12 cellular contexts compared by ENCODE assay signal in the genomic region with DNA sequence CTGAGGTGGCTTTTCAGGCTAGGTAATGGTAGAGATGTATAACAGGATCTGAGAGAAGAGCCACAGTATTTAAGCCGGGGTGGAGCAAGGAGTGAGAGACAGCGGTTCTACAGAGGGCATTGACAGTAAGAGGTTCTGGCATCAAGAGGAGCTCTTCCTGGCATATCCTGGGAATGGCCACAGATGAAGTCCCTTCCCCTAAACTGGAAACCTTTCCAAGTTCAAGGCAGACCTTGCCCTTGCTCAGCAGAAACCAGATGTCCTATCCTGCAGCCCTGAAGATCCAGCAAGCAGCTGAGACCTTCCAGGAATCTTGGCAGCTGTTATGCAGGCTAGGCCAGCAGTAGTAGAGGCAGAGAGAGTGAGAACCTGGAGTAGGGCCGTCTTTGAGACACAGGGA. TPM values are rescaled to one million over a fixed set of nuclear protein-coding genes. Genes with fewer than 3 reads are reported as not detected.
"Had no signal": no experiment of that assay in that cellular context is flagged by ENCODE, and none has a peak within 500 bp of the region (broad histone marks: within the 10 kb centered on the region; RNA-seq: fewer than 3 reads in every experiment).

No MANE protein-coding gene starts in this region.

- H3K36me3 ChIP-seq: HAP-1 had no signal

- DNase-seq: GM23248, GOT3, H7, H9, HCEC 1CT, HFFc6 had no signal

- ATAC-seq: GM23338, HCT116 had no signal

- H3K27ac ChIP-seq: GM23248 had no signal

- H2AFZ ChIP-seq: GM23248, GM23338 had no signal

- FAIRE-seq: H1, H54 had no signal

- H3K4me3 ChIP-seq: GM23248, GM23338, HAP-1 had no signal

- H3K9ac ChIP-seq: GM23248 had no signal

- H3K4me1 ChIP-seq: HAP-1 had no signal

- H3K9me3 ChIP-seq: HAP-1 had no signal

- H3K4me2 ChIP-seq: GM23338 had no signal

RNA-seq across cellular contexts. Expression of a gene that starts 18.1 kb away (rescaled TPM):
- total RNA-seq: GM23248, GM23338, H1, H9, HFFc6 had no signal
- polyA plus RNA-seq: GM23248, GM23338, H1 had no signal

RNA-seq across cellular contexts. Expression of a gene that starts 21.2 kb away (rescaled TPM):
- total RNA-seq: GM23248, GM23338, H1, H4, H7, H9, HFFc6 had no signal
- polyA plus RNA-seq: GM23248, GM23338, H1 had no signal

RNA-seq across cellular contexts. Expression of a gene that starts 50.6 kb away (rescaled TPM):
- total RNA-seq: GM23248, GM23338, H1, H4, H7, H9, HFFc6 had no signal
- polyA plus RNA-seq: GM23248, GM23338, H1 had no signal
